Comparison of ENCODE assay signal across 1 cellular context in genomic region chr4:87707279-87707918, GRCh38.
TF ChIP-seq lines count a peak whose summit lies in the region.

No MANE protein-coding gene starts in this region.

TF ChIP-seq in H1, 55 proteins besides CTCF, POLR2A, EP300 and RAD21 (continued from another document):
- TF ChIP-seq CHD7 (IDR thresholded peaks at IDR 0.05; ENCODE audit: insufficient replicate concordance, low read length), result no peak
